17 cellular contexts compared by ENCODE assay signal in the genomic region with DNA sequence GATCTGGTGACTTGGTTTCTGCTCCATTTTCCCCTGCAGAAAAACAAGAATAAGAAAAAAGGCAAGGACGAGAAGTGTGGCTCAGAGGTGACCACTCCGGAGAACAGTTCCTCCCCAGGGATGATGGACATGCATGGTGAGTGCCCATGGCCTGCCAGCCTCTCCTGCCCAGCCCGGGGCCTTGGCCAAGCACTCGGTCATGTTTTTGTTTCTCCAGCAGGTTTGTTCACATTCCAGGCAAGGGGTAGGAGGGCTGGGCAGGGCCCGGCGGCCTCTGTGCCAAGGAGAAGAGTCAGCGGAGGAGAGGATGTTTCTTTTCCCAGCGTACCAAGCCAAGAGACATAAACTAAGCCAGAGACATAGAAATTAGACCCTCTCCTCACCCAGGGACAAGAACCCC. TPM values are rescaled to one million over a fixed set of nuclear protein-coding genes. Genes with fewer than 3 reads are reported as not detected.
DNase-seq lines count a peak whose midpoint lies in the region; ATAC-seq and TF ChIP-seq lines count a peak whose summit lies in the region.
"Had no signal": no experiment of that assay in that cellular context is flagged by ENCODE, and none has a peak within 500 bp of the region (broad histone marks: within the 10 kb centered on the region; RNA-seq: fewer than 3 reads in every experiment).

No MANE protein-coding gene starts in this region.

- peaks cover 5% of the 10 kb centered on the region for H3K4me1 Mint-ChIP-seq in chondrocyte (ENCODE audit: low read depth)
- H3K4me1 Mint-ChIP-seq: activated naive CD4-positive, alpha-beta T cell treated with anti-CD3 and anti-CD28 coated beads, Interleukin-2, amount 10 ng/mL, durations not matched to agents 7 days and 5 days had no signal

- H3K4me3 ChIP-seq in MG63 (no peak overlapping the region), upper lobe of left lung (no peak overlapping the region), ovary (no peak overlapping the region)
- H3K4me3 ChIP-seq: right atrium auricular region had no signal

- H3K9me3 Mint-ChIP-seq in chondrocyte (ENCODE audit: low read depth): no peaks in the 10 kb centered on the region
- H3K9me3 Mint-ChIP-seq: activated CD4-positive, alpha-beta memory T cell treated with anti-CD3 and anti-CD28 coated beads for 36 hours; activated naive CD4-positive, alpha-beta T cell treated with anti-CD3 and anti-CD28 coated beads, Interleukin-2, amount 10 ng/mL, durations not matched to agents 7 days and 5 days; activated T-cell treated with anti-CD3 and anti-CD28 coated beads, Interleukin-2, amount 50 U/mL, for 24 hours had no signal

- TF ChIP-seq POLR2A in upper lobe of left lung (IDR thresholded peaks at IDR 0.05) (no peak), ovary (IDR thresholded peaks at IDR 0.05) (no peak)

- H3K27me3 Mint-ChIP-seq in chondrocyte (ENCODE audit: low read depth): no peaks in the 10 kb centered on the region
- H3K27me3 Mint-ChIP-seq: activated CD4-positive, alpha-beta memory T cell treated with anti-CD3 and anti-CD28 coated beads for 36 hours; activated naive CD4-positive, alpha-beta T cell treated with anti-CD3 and anti-CD28 coated beads, Interleukin-2, amount 10 ng/mL, durations not matched to agents 7 days and 5 days; activated T-cell treated with anti-CD3 and anti-CD28 coated beads, Interleukin-2, amount 50 U/mL, for 24 hours had no signal

- H3K36me3 ChIP-seq in MG63 (no peaks in the 10 kb centered on the region), upper lobe of left lung (peaks cover 0 to 30% (median 5%) of the 10 kb centered on the region in 4 donors), ovary (no peaks in the 10 kb centered on the region)
- H3K36me3 ChIP-seq: neutrophil had no signal

- peak overlapping the region; percentile 17 for H3K27ac Mint-ChIP-seq in chondrocyte (ENCODE audit: unreplicated experiment)
- H3K27ac Mint-ChIP-seq: activated CD4-positive, alpha-beta memory T cell treated with anti-CD3 and anti-CD28 coated beads for 36 hours; activated naive CD4-positive, alpha-beta T cell treated with anti-CD3 and anti-CD28 coated beads, Interleukin-2, amount 10 ng/mL, durations not matched to agents 7 days and 5 days; activated T-cell treated with anti-CD3 and anti-CD28 coated beads, Interleukin-2, amount 50 U/mL, for 24 hours had no signal

- H3K27me3 ChIP-seq in MG63: no peaks in the 10 kb centered on the region
- H3K27me3 ChIP-seq in upper lobe of left lung: no peaks in the 10 kb centered on the region
- H3K27me3 ChIP-seq in ovary: no peaks in the 10 kb centered on the region
- H3K27me3 ChIP-seq: neutrophil, right atrium auricular region had no signal

- H3K4me1 ChIP-seq in upper lobe of left lung (peaks cover 2 to 16% (median 9%) of the 10 kb centered on the region in 4 donors), ovary (ENCODE audit: insufficient read depth) (no peaks in the 10 kb centered on the region)

- H3K4me3 Mint-ChIP-seq in chondrocyte (ENCODE audit: unreplicated experiment): no peak overlapping the region
- H3K4me3 Mint-ChIP-seq: activated CD4-positive, alpha-beta memory T cell treated with anti-CD3 and anti-CD28 coated beads for 36 hours; activated naive CD4-positive, alpha-beta T cell treated with anti-CD3 and anti-CD28 coated beads, Interleukin-2, amount 10 ng/mL, durations not matched to agents 7 days and 5 days; activated T-cell treated with anti-CD3 and anti-CD28 coated beads, Interleukin-2, amount 50 U/mL, for 24 hours had no signal

- peak in 1 of 2 donors; percentile 87 for ATAC-seq in upper lobe of left lung (ENCODE audit: low FRiP score in 2 of 2)

- H3K27ac ChIP-seq in upper lobe of left lung (peak overlapping the region in 3 of 4 donors; percentile 4 to 35 (median 21)), ovary (no peak overlapping the region)
- H3K27ac ChIP-seq: neutrophil, right atrium auricular region, WERI-Rb-1 had no signal

- DNase-seq in MG63 (peak; percentile 63), chondrocyte (ENCODE audit: low spot score) (no peak), medulla oblongata (ENCODE audit: extremely low spot score) (peak; percentile 42), upper lobe of left lung (peak in 1 of 2 donors; percentile 86), SKM-1 (lab: John Stamatoyannopoulos, UW; ENCODE audit: unreplicated experiment) (no peak), ovary (no peak)
- DNase-seq in activated CD4-positive, CD25-positive, alpha-beta regulatory T cell (lab: John Stamatoyannopoulos, UW): no peak
- DNase-seq: activated CD4-positive, alpha-beta memory T cell treated with anti-CD3 and anti-CD28 coated beads for 36 hours; activated naive CD4-positive, alpha-beta T cell treated with anti-CD3 and anti-CD28 coated beads, Interleukin-2, amount 10 ng/mL, durations not matched to agents 7 days and 5 days; activated T-cell treated with anti-CD3 and anti-CD28 coated beads, Interleukin-2, amount 50 U/mL, for 24 hours; NCI-H146; NCI-H2171; NCI-H69; stimulated activated CD4-positive, alpha-beta T cell treated with anti-CD3 and anti-CD28 coated beads, Interleukin-12 subunit alpha, Interleukin-12 subunit beta, amount 100 ng/mL, for 4 hours; WERI-Rb-1 had no signal

- intact Hi-C loops in ovary (cut with DNase I): no loop called here

- H3K36me3 Mint-ChIP-seq in chondrocyte (ENCODE audit: low read depth): peaks cover 8% of the 10 kb centered on the region

- TF ChIP-seq CTCF in chondrocyte (IDR thresholded peaks at IDR 0.05): no peak
- no peak for TF ChIP-seq CTCF in upper lobe of left lung (IDR thresholded peaks at IDR 0.05)
- no peak for TF ChIP-seq CTCF in ovary (IDR thresholded peaks at IDR 0.05)

- H3K9me3 ChIP-seq in MG63 (no peaks in the 10 kb centered on the region), upper lobe of left lung (no peaks in the 10 kb centered on the region), ovary (no peaks in the 10 kb centered on the region)
- H3K9me3 ChIP-seq: neutrophil, right atrium auricular region had no signal

- WGBS in upper lobe of left lung, 2 donors: 60 to 66% methylated on average over 8 of the region's 8 CpGs
- 79 to 84% (median 82%) methylated on average over 8 of the region's 8 CpGs for WGBS in ovary, 3 donors

- TF ChIP-seq EP300 in upper lobe of left lung (IDR thresholded peaks at IDR 0.05): no peak
- TF ChIP-seq EP300 in ovary (IDR thresholded peaks at IDR 0.05): no peak

RNA-seq across cellular contexts. Expression of a gene that starts 13.6 kb away (rescaled TPM):
- 1.8 and 2.4 TPM in 2 replicates for total RNA-seq in MG63 (2014; rRNA removed; shearing (Covaris generic); ENCODE audit: low replicate concordance)
- total RNA-seq in chondrocyte (7.1 to 10.0 TPM (median 9.1 TPM) in 3 replicates), upper lobe of left lung (10 to 100 TPM in 4 of 6 donors, 1 to 10 TPM in 2; 4.9 to 14.6 (median 12.7) TPM), ovary (1 to 10 TPM; 4.4 to 9.1 (median 7.2) TPM)
- 1 to 10 TPM; 5.0 to 6.4 TPM for polyA plus RNA-seq in ovary

RNA-seq across cellular contexts. Expression of a gene that starts 43.3 kb away (rescaled TPM):
- 3.5 and 4.0 TPM in 2 replicates for total RNA-seq in MG63 (2014; rRNA removed; shearing (Covaris generic); ENCODE audit: low replicate concordance)
- total RNA-seq in chondrocyte (58.8 to 62.8 TPM (median 61.7 TPM) in 3 replicates), upper lobe of left lung (100 to 1,000 TPM in 1 of 6 donors, 10 to 100 TPM in 5; 30.4 to 167 (median 55.0) TPM), ovary (100 to 1,000 TPM in 2 of 7 donors, 10 to 100 TPM in 5; 23.2 to 111 (median 85.9) TPM)
- 10 to 100 TPM; 34.0 to 43.7 TPM for polyA plus RNA-seq in ovary

Comparison
In these comparisons a context has a peak if more than half of its experiments do, and no peak if none do; other contexts are left out.
1. DNase-seq: peak in MG63 (single experiment) and medulla oblongata (single experiment); none in chondrocyte (single experiment), SKM-1 (single experiment), ovary (0 of 5) and activated CD4-positive, CD25-positive, alpha-beta regulatory T cell (0 of 4).
2. H3K27ac ChIP-seq: peak in upper lobe of left lung (3 of 4); none in ovary (0 of 2).